ENCODE assay signal across 20 cellular contexts in genomic region chr14:72603639-72604038, GRCh38.
"Had no signal": no experiment of that assay in that cellular context is flagged by ENCODE, and none has a peak within 500 bp of the region (broad histone marks: within the 10 kb centered on the region; RNA-seq: fewer than 3 reads in every experiment).

No MANE protein-coding gene starts in this region.

- H3K9me3 ChIP-seq: ascending aorta, sigmoid colon, thyroid gland, vagina had no signal

- FAIRE-seq: endothelial cell of umbilical vein, keratinocyte had no signal

- DNase-seq: activated CD4-positive, alpha-beta T cell treated with anti-CD3 and anti-CD28 coated beads, Interleukin-2, amount 10 ng/mL, durations not matched to agents 24 days and 14 days; activated CD8-positive, alpha-beta T cell treated with anti-CD3 and anti-CD28 coated beads for 36 hours; activated effector memory CD4-positive, alpha-beta T cell treated with Interleukin-2 at 50 U/mL for 16 hours; activated naive CD4-positive, alpha-beta T cell treated with anti-CD3 and anti-CD28 coated beads, Interleukin-2, amount 10 ng/mL, durations not matched to agents 7 days and 5 days; activated naive CD8-positive, alpha-beta T cell treated with anti-CD3 and anti-CD28 coated beads, Interleukin-2, amount 50 U/mL, for 24 hours; dermis blood vessel endothelial cell; effector memory CD4-positive, alpha-beta T cell; foreskin melanocyte; glutamatergic neuron; hippocampal formation; sigmoid colon; stimulated activated naive CD4-positive, alpha-beta T cell; T1000; thyroid gland had no signal

- ATAC-seq: activated CD8-positive, alpha-beta T cell treated with anti-CD3 and anti-CD28 coated beads for 36 hours; activated naive CD8-positive, alpha-beta T cell treated with anti-CD3 and anti-CD28 coated beads, Interleukin-2, amount 50 U/mL, for 24 hours had no signal

- H3K9me3 Mint-ChIP-seq: activated CD8-positive, alpha-beta T cell treated with anti-CD3 and anti-CD28 coated beads for 36 hours; activated naive CD4-positive, alpha-beta T cell treated with anti-CD3 and anti-CD28 coated beads, Interleukin-2, amount 10 ng/mL, durations not matched to agents 7 days and 5 days; activated naive CD8-positive, alpha-beta T cell treated with anti-CD3 and anti-CD28 coated beads, Interleukin-2, amount 50 U/mL, for 24 hours; nephron had no signal

- H3K36me3 Mint-ChIP-seq: activated naive CD4-positive, alpha-beta T cell treated with anti-CD3 and anti-CD28 coated beads, Interleukin-2, amount 10 ng/mL, durations not matched to agents 7 days and 5 days had no signal

- H3K36me3 ChIP-seq: ascending aorta, sigmoid colon, thyroid gland, vagina had no signal

- H3K4me1 ChIP-seq: ascending aorta, sigmoid colon, thyroid gland, vagina had no signal

- H3K27ac Mint-ChIP-seq: activated CD4-positive, alpha-beta T cell treated with anti-CD3 and anti-CD28 coated beads, Interleukin-2, amount 10 ng/mL, durations not matched to agents 24 days and 14 days; activated CD8-positive, alpha-beta T cell treated with anti-CD3 and anti-CD28 coated beads for 36 hours; activated naive CD4-positive, alpha-beta T cell treated with anti-CD3 and anti-CD28 coated beads, Interleukin-2, amount 10 ng/mL, durations not matched to agents 7 days and 5 days; activated naive CD8-positive, alpha-beta T cell treated with anti-CD3 and anti-CD28 coated beads, Interleukin-2, amount 50 U/mL, for 24 hours had no signal

- H3K4me3 ChIP-seq: ascending aorta, lung, sigmoid colon, thyroid gland, vagina had no signal

- H3K27me3 ChIP-seq: ascending aorta, sigmoid colon, thyroid gland, vagina had no signal

- H3K27ac ChIP-seq: ascending aorta, sigmoid colon, thyroid gland, vagina had no signal

- H3K4me3 Mint-ChIP-seq: activated CD4-positive, alpha-beta T cell treated with anti-CD3 and anti-CD28 coated beads, Interleukin-2, amount 10 ng/mL, durations not matched to agents 24 days and 14 days; activated CD8-positive, alpha-beta T cell treated with anti-CD3 and anti-CD28 coated beads for 36 hours; activated naive CD4-positive, alpha-beta T cell treated with anti-CD3 and anti-CD28 coated beads, Interleukin-2, amount 10 ng/mL, durations not matched to agents 7 days and 5 days; activated naive CD8-positive, alpha-beta T cell treated with anti-CD3 and anti-CD28 coated beads, Interleukin-2, amount 50 U/mL, for 24 hours; nephron had no signal
